In genomic region chr3:130095858-130096257, GRCh38 we compare ENCODE assay signal across 6 cellular contexts. TPM values are rescaled to one million over a fixed set of nuclear protein-coding genes. Genes with fewer than 3 reads are reported as not detected.
"Had no signal": no experiment of that assay in that cellular context is flagged by ENCODE, and none has a peak within 500 bp of the region (broad histone marks: within the 10 kb centered on the region; RNA-seq: fewer than 3 reads in every experiment).

No MANE protein-coding gene starts in this region.

RNA-seq across cellular contexts. Expression of gene ALG1L2, which starts 14.2 kb away (rescaled TPM):
- total RNA-seq: body of pancreas, pulmonary artery endothelial cell, stomach, thoracic aorta had no signal
- polyA plus RNA-seq: esophagus, lung, stomach had no signal
